Comparison of ENCODE assay signal across 8 cellular contexts in the genomic region with DNA sequence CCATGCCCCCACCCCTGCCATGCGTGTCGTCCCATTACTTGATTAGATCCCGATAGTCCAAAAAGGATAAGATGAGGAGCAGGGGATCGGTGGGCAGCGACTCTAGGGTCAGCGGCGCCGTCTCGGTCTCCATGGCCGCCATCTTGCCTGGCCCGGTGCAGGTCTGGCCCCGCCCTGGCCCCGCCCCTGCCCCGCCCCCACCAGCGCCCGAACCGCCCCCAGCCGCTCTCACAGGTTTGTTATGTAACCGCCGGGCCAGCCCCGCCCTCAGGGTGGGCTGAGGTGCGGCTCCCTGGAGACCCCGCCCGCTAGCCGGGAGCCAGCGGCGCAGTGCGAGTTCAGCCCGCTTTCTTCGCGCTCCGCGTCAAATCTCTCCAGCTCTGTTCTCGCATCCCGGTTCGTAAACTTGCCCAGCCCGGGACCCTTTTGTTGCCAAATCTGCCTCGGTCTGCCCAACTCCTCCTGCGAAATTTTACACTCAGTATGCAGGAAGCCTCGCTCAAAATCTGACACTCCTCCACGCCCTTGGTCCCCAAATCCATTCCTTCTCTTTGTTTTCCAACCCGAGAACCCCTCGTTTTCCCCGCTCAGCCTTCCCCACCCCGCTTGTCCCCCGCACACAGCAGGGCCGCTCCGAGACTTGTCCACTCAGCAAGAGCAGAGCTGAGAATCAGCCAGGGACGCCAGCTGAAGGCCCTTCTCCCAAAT. TPM values are rescaled to one million over a fixed set of nuclear protein-coding genes. Genes with fewer than 3 reads are reported as not detected.
DNase-seq lines count a peak whose midpoint lies in the region; ATAC-seq, FAIRE-seq and TF ChIP-seq lines count a peak whose summit lies in the region.

A gene with protein sequence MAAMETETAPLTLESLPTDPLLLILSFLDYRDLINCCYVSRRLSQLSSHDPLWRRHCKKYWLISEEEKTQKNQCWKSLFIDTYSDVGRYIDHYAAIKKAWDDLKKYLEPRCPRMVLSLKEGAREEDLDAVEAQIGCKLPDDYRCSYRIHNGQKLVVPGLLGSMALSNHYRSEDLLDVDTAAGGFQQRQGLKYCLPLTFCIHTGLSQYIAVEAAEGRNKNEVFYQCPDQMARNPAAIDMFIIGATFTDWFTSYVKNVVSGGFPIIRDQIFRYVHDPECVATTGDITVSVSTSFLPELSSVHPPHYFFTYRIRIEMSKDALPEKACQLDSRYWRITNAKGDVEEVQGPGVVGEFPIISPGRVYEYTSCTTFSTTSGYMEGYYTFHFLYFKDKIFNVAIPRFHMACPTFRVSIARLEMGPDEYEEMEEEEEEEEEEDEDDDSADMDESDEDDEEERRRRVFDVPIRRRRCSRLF (minus strand): TSS at position 165 of the 708 bp plus-strand sequence. CDS start 23 bp downstream, at position 142.

- H3K4me3 ChIP-seq in keratinocyte (ENCODE audit: control insufficient read depth in 2 of 3, extremely low read depth in 1 of 3, insufficient read depth in 2 of 3, low read depth in 1 of 3, low read length in 3 of 3): peak within 1 kb of the TSS; percentile 82 to 92 (median 86)

- H3K4me1 ChIP-seq in keratinocyte (ENCODE audit: control insufficient read depth, extremely low read depth, insufficient read depth, low read length): peaks cover 46% of the 10 kb centered on the region

- DNase-seq in AG08395 (ENCODE audit: low spot score): peak; percentile 97
- peak; percentile 71 for DNase-seq in NCI-H446 treated with DMSO at 0.1 percent for 48 hours (lab: John Stamatoyannopoulos, UW)
- peak; percentile 81 for DNase-seq in activated CD4-positive, alpha-beta T cell treated with anti-CD3 and anti-CD28 coated beads for 1 hour
- DNase-seq in cerebellum (ENCODE audit: low spot score): peak; percentile 99
- no peak for DNase-seq in keratinocyte (ENCODE audit: low read depth, low spot score)
- DNase-seq in stimulated activated CD4-positive, alpha-beta T cell treated with anti-CD3 and anti-CD28 coated beads, Interleukin-15, amount 100 ng/mL, for 1 hour (ENCODE audit: low read depth in 1 of 2, low spot score in 1 of 2): peak; percentile 71 to 77

- peak within 1 kb of the TSS; percentile 96 for H3K4me2 ChIP-seq in keratinocyte (ENCODE audit: control insufficient read depth, extremely low read depth, insufficient read depth, low read depth, low read length)

- H3K79me2 ChIP-seq in keratinocyte (ENCODE audit: control insufficient read depth, insufficient read depth, low read length): peaks cover 31% of the 10 kb centered on the region

- ATAC-seq in GM19043 (IDR thresholded peaks at IDR 0.05; ENCODE audit: low read depth, unreplicated experiment) (peak; percentile 51), HG03354 (IDR thresholded peaks at IDR 0.05; ENCODE audit: poor library complexity, severe bottlenecking, unreplicated experiment) (peak; percentile 72)

- peaks cover 3 to 5% of the 10 kb centered on the region in 2 experiments for H3K36me3 ChIP-seq in keratinocyte (ENCODE audit: control insufficient read depth in 2 of 2, extremely low read depth in 1 of 2, insufficient read depth in 2 of 2, low read length in 2 of 2)

- H2AFZ ChIP-seq in keratinocyte (ENCODE audit: control insufficient read depth, low read length): peak within 1 kb of the TSS; percentile 95

- no peaks in the 10 kb centered on the region for H4K20me1 ChIP-seq in keratinocyte (ENCODE audit: control insufficient read depth, extremely low read depth, insufficient read depth, low read length)

- no peaks in the 10 kb centered on the region for H3K9me3 ChIP-seq in keratinocyte (ENCODE audit: control insufficient read depth, low read depth, low read length)

- dilution Hi-C loops in keratinocyte (cut with MboI; ENCODE audit: extremely low pct_ligation_motif_present, low sequenced_read_pairs): no loop called here

- no peak for FAIRE-seq in keratinocyte (lab: Jason Lieb, UNC)

- peak within 1 kb of the TSS; percentile 88 for H3K9ac ChIP-seq in keratinocyte (ENCODE audit: control insufficient read depth, extremely low read depth, insufficient read depth, low read length)

- no peak for TF ChIP-seq CTCF in keratinocyte (optimal IDR thresholded peaks at IDR 0.05 in 1 of 3, IDR thresholded peaks at IDR 0.05 in 1 of 3, conservative IDR thresholded peaks at IDR 0.05 in 1 of 3; ENCODE audit: extremely low read depth in 1 of 3, insufficient read depth in 2 of 3, low read length in 3 of 3)

- H3K27me3 ChIP-seq in keratinocyte (ENCODE audit: control insufficient read depth, extremely low read depth, insufficient read depth, low read length): no peaks in the 10 kb centered on the region

- H3K9me1 ChIP-seq in keratinocyte (ENCODE audit: control insufficient read depth, extremely low read depth, insufficient read depth, low read length): peaks cover 2% of the 10 kb centered on the region

- H3K27ac ChIP-seq in keratinocyte (ENCODE audit: control insufficient read depth, insufficient read depth, low read length): peak within 1 kb of the TSS; percentile 77

RNA-seq across cellular contexts. Expression of the gene that starts here (rescaled TPM):
- 52.0 TPM for total RNA-seq in cerebellum
- polyA plus RNA-seq in keratinocyte: 47.3 to 68.6 TPM (median 48.5 TPM) in 3 replicates
- 42.8 TPM for polyA plus RNA-seq in keratinocyte (2011; ENCODE audit: low read depth)
- polyA plus RNA-seq in keratinocyte (2011; cell fraction: cytosol; rRNA removed): 22.3 and 50.6 TPM in 2 replicates
- 44.9 and 65.7 TPM in 2 replicates for polyA plus RNA-seq in keratinocyte (2011; cell fraction: nucleus; rRNA removed)
- polyA plus RNA-seq in keratinocyte (2012; ENCODE audit: low replicate concordance): 25.0 and 34.6 TPM in 2 replicates
- polyA minus RNA-seq in keratinocyte: 11.1 to 60.4 TPM (median 40.3 TPM) in 3 replicates
- 35.5 TPM for polyA minus RNA-seq in keratinocyte (2011; cell fraction: cytosol; rRNA and poly(A)+ RNA removed)
- 32.0 and 44.9 TPM in 2 replicates for polyA minus RNA-seq in keratinocyte (2011; cell fraction: nucleus; rRNA and poly(A)+ RNA removed)
